ENCODE assay signal across 10 cellular contexts in the genomic region with DNA sequence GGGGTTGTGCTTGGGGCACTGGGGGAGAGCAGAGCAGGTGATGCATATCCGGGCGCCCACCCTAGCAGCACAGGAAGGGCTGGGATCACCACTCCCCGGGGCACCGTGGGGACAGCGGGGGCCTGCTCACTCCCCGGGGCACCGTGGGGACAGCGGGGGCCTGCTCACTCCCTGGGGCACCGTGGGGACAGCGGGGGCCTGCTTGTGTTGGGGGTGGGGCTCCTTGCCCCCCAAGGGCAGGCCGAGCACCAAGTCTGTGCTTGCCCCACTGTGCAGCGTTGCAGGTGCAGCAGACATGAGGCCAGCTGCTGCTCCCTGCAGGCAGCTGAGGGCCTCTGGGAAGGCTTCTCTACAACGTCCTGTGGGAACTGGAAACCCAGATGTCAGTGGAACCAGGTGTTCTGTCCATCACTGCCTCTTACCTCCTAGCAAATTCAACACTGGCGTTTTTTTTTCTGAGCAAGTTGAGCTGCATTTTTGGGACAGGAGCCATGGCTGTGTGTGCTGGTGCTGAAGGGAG. TPM values are rescaled to one million over a fixed set of nuclear protein-coding genes. Genes with fewer than 3 reads are reported as not detected.
A peak's percentile ranks its signal among the peaks of the same experiment; 100 is the strongest.
DNase-seq lines count a peak whose midpoint lies in the region; ATAC-seq and TF ChIP-seq lines count a peak whose summit lies in the region.
"Had no signal": no experiment of that assay in that cellular context is flagged by ENCODE, and none has a peak within 500 bp of the region (broad histone marks: within the 10 kb centered on the region; RNA-seq: fewer than 3 reads in every experiment).

No MANE protein-coding gene starts in this region.

- ATAC-seq in GM18505 (IDR thresholded peaks at IDR 0.05; ENCODE audit: unreplicated experiment) = peak; percentile 3
- ATAC-seq in GM21381 (IDR thresholded peaks at IDR 0.05; ENCODE audit: unreplicated experiment) = no peak
- no peak for ATAC-seq in GM18861 (IDR thresholded peaks at IDR 0.05; ENCODE audit: unreplicated experiment)

- no peak for TF ChIP-seq POLR2A in GM18505 (IDR thresholded peaks at IDR 0.05; ENCODE audit: borderline replicate concordance, extremely low read depth, insufficient read depth, insufficient read length)

- peak; percentile 45 to 80 for DNase-seq in SHP77 (lab: John Stamatoyannopoulos, UW)
- DNase-seq in mesothelial cell of epicardium (ENCODE audit: low spot score in 2 of 2, unreplicated experiment in 2 of 2) = no peak
- no peak for DNase-seq in iPS-NIHi7 (ENCODE audit: extremely low spot score)
- DNase-seq in stimulated activated CD4-positive, alpha-beta T cell treated with anti-CD3 and anti-CD28 coated beads, Interleukin-4, amount 100 ng/mL, for 24 hours = no peak
- DNase-seq: stimulated activated CD4-positive, alpha-beta T cell treated with anti-CD3 and anti-CD28 coated beads, Interleukin-15, amount 100 ng/mL, for 24 hours had no signal

- H3K27ac ChIP-seq in BLaER1 = peak overlapping the region; percentile 74

- H3K36me3 ChIP-seq in BLaER1 = no peaks in the 10 kb centered on the region

- H3K27me3 Mint-ChIP-seq in mesothelial cell of epicardium (ENCODE audit: low read depth) = no peaks in the 10 kb centered on the region

- H3K36me3 Mint-ChIP-seq in mesothelial cell of epicardium = peaks cover under 1% of the 10 kb centered on the region

- TF ChIP-seq CTCF in mesothelial cell of epicardium (IDR thresholded peaks at IDR 0.05; ENCODE audit: unreplicated experiment) = no peak

- H4K20me1 ChIP-seq in BLaER1 = peaks cover 95% of the 10 kb centered on the region

- H3K4me2 ChIP-seq in BLaER1 = peak overlapping the region; percentile 100

- H3K27me3 ChIP-seq in BLaER1 = peaks cover 5% of the 10 kb centered on the region; the same call in 1 of the 2 replicates

- no peaks in the 10 kb centered on the region for H3K9me3 Mint-ChIP-seq in mesothelial cell of epicardium

- peaks cover 74% of the 10 kb centered on the region for H3K4me1 Mint-ChIP-seq in mesothelial cell of epicardium

- peaks cover 100% of the 10 kb centered on the region for H3K4me1 ChIP-seq in BLaER1
- H3K4me1 ChIP-seq: HAP-1 had no signal

- peak overlapping the region; percentile 82 for H3K27ac Mint-ChIP-seq in mesothelial cell of epicardium

- no peak overlapping the region for H3K4me3 Mint-ChIP-seq in mesothelial cell of epicardium

- no peaks in the 10 kb centered on the region for H3K9me3 ChIP-seq in BLaER1
- H3K9me3 ChIP-seq: HAP-1 had no signal

- peak overlapping the region; percentile 48 for H3K4me3 ChIP-seq in BLaER1
- H3K4me3 ChIP-seq: HAP-1 had no signal

- peak overlapping the region; percentile 59; the same call in 1 of the 2 replicates for H3K9ac ChIP-seq in BLaER1

RNA-seq across cellular contexts. Expression of gene ZNF750, which starts 25.0 kb away (rescaled TPM):
- 1.8 to 2.6 TPM (median 2.3 TPM) in 3 replicates for total RNA-seq in mesothelial cell of epicardium

Comparison
In these comparisons a context has a peak if more than half of its experiments do, and no peak if none do; other contexts are left out.
1. DNase-seq: peak in SHP77 (2 of 2); none in mesothelial cell of epicardium (0 of 2), iPS-NIHi7 (single experiment) and stimulated activated CD4-positive, alpha-beta T cell treated with anti-CD3 and anti-CD28 coated beads, Interleukin-4, amount 100 ng/mL, for 24 hours (single experiment).